ENCODE assay signal across 8 cellular contexts in the genomic region with DNA sequence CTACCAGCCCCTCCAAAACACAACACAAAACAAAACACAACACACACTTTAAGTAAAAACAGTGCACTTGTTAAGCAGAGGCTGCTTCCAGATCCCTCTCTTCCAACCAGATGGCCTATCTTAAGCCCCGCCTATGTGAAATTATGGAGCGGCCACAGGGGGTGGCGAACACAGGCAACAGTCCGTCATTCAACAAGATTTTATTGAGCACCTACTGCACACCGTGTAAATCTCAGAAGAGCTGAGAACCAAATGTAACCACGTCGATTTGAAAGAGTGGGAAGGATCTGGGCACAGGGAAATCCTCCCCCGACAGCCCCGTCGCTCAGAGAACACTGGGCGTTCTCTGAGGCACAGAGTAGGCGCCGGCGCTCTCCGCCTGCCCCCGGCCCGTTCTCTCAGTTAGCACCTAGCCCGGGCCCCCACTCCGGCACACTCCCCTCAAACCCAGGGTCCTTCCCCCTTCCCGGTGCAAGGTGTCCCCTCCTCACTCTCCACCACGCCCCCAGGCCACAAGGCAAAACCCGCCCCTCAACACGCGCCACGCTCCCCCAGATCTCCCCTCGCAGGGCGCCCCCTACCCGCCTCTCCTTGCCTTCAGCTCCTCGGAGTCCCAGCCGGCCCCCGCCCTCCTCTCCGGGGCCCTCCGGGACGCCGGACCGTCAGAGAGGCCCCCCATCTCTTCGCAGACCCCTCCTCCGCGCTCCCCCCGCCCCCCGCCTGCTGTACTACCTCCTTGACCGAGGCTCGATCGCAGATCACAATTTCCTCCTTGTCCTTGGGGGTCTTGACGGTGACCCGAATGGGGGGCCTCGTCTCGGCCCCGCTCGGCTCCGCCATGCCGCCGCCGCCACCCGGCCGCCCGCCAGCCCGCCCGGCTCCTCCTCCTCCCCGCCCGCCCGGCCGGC. TPM values are rescaled to one million over a fixed set of nuclear protein-coding genes. Genes with fewer than 3 reads are reported as not detected.
DNase-seq lines count a peak whose midpoint lies in the region; ATAC-seq, FAIRE-seq and TF ChIP-seq lines count a peak whose summit lies in the region.

No MANE protein-coding gene starts in this region.

- H3K9ac ChIP-seq in H1 (replicated peaks in 1 of 4; ENCODE audit: extremely low read depth in 1 of 4, low read depth in 3 of 4, low read length in 3 of 4) = peak overlapping the region in 3 of 4 experiments; percentile 29 to 57 (median 42); a peak in 5 of 7 replicates

- no peak overlapping the region for H3K4ac ChIP-seq in H1 (replicated peaks; ENCODE audit: insufficient read length, low read depth, low read length)

- no peaks in the 10 kb centered on the region for H3K27me3 ChIP-seq in H1 (replicated peaks in 1 of 4; ENCODE audit: control insufficient read depth in 3 of 4, extremely low read depth in 1 of 4, insufficient read depth in 3 of 4, low read length in 3 of 4)

- no peak overlapping the region for H2BK15ac ChIP-seq in H1 (ENCODE audit: low read length)

- peak overlapping the region; percentile 11; the same call in 1 of the 2 replicates for H2AFZ ChIP-seq in H1 (ENCODE audit: low read length)

- peak in 1 of 2 experiments; percentile 35; a peak in 2 of 4 replicates for TF ChIP-seq RAD21 in H1 (IDR thresholded peaks at IDR 0.05 in 1 of 2, conservative IDR thresholded peaks at IDR 0.05 in 1 of 2; ENCODE audit: low read depth in 2 of 2, low read length in 2 of 2)

- peak overlapping the region; percentile 49 for H4K91ac ChIP-seq in H1 (replicated peaks; ENCODE audit: insufficient read length, low read length)

- WGBS in H1 (ENCODE audit: extremely low coverage in 1 of 2, insufficient coverage in 1 of 2, insufficient read length in 1 of 2, insufficient replicate concordance in 2 of 2, low coverage in 1 of 2, low lambda C conversion rate in 2 of 2, missing lambda C conversion rate in 1 of 2), 2 experiments = 1% methylated on average over 24 of the region's 63 CpGs; no CpG with 5 or more reads in 1 of the 2 experiments

- POLR2A ChIA-PET in H1 (lab: Charles Lee; ENCODE audit: partially characterized antibody) = interaction anchor here (0.7 to 3.7 kb wide), 18 partner anchors 10 to 194 kb away, joined by 3 to 37 read pairs (median 4); partner anchors contain the start of genes ARHGEF2, KHDC4, MEX3A and RAB25

- H2BK5ac ChIP-seq in H1 (ENCODE audit: low read depth, low read length) = peak overlapping the region; percentile 66; the same call in 1 of the 2 replicates

- peak; percentile 44 to 65 (median 48); a peak in 3 of 4 replicates for TF ChIP-seq CTCF in H1 (IDR thresholded peaks at IDR 0.05; ENCODE audit: control extremely low read depth in 1 of 3, insufficient read depth in 1 of 3, low read depth in 1 of 3, low read length in 3 of 3)

- H4K8ac ChIP-seq in H1 (ENCODE audit: extremely low read depth, insufficient read depth, low read length) = peak overlapping the region; percentile 58

- peaks cover 14 to 24% (median 20%) of the 10 kb centered on the region in 4 experiments; a peak in 7 of 8 replicates for H3K36me3 ChIP-seq in H1 (ENCODE audit: control insufficient read depth in 2 of 4, insufficient read depth in 4 of 4, low read length in 3 of 4)

- H3K4me1 ChIP-seq in H1 (replicated peaks in 1 of 4; ENCODE audit: control insufficient read depth in 3 of 4, insufficient read depth in 4 of 4, low read length in 3 of 4) = peaks cover 0 to 6% (median 0%) of the 10 kb centered on the region in 4 experiments; a peak in 2 of 7 replicates

- no peaks in the 10 kb centered on the region for H3K9me3 ChIP-seq in H1 (ENCODE audit: insufficient read depth in 2 of 2, low read depth in 1 of 2, low read length in 1 of 2)

- no peak for TF ChIP-seq EP300 in H1 (IDR thresholded peaks at IDR 0.05; ENCODE audit: borderline replicate concordance in 1 of 2, low read depth in 2 of 2, low read length in 2 of 2)

- no peak overlapping the region for H3K23ac ChIP-seq in H1 (ENCODE audit: insufficient read length)

- H3K4me2 ChIP-seq in H1 (ENCODE audit: insufficient read depth in 1 of 2, low read depth in 2 of 2, low read length in 2 of 2) = peak overlapping the region; percentile 57 to 71

- no peak overlapping the region for H2BK120ac ChIP-seq in H1 (replicated peaks; ENCODE audit: low read depth, low read length)

- H3K27ac ChIP-seq in H1 (ENCODE audit: low read depth, low read length) = no peak overlapping the region

- H3K14ac ChIP-seq in H1 (ENCODE audit: insufficient read length) = no peak overlapping the region

- CTCF ChIA-PET in H1 (lab: Charles Lee; ENCODE audit: partially characterized antibody) = interaction anchor here (0.7 to 12.9 kb wide), 21 partner anchors 10 to 394 kb away, joined by 3 to 139 read pairs (median 4); partner anchors contain the start of gene SSR2

- peaks cover 0 to 28% of the 10 kb centered on the region in 2 experiments; a peak in 3 of 4 replicates for H3K79me2 ChIP-seq in H1 (ENCODE audit: control insufficient read depth in 1 of 2, insufficient read depth in 2 of 2, low read length in 2 of 2)

- DNase-seq in COLO668 (lab: John Stamatoyannopoulos, UW; ENCODE audit: unreplicated experiment) = peak; percentile 60
- peak; percentile 63 for DNase-seq in NCI-H82 treated with DMSO at 0.1 percent for 48 hours (lab: John Stamatoyannopoulos, UW; ENCODE audit: unreplicated experiment)
- DNase-seq in activated CD8-positive, alpha-beta memory T cell treated with anti-CD3 and anti-CD28 coated beads for 48 hours (ENCODE audit: low read depth in 2 of 3, low spot score in 2 of 3) = peak; percentile 38 to 44 (median 44)
- DNase-seq in H1 (ENCODE audit: low read depth in 1 of 2, low spot score in 2 of 2) = peak in 1 of 2 experiments; percentile 94
- DNase-seq in middle frontal gyrus (ENCODE audit: extremely low spot score, low spot score) = peak; percentile 4
- peak; percentile 47 to 55 for DNase-seq in stimulated activated CD8-positive, alpha-beta memory T cell treated with anti-CD3 and anti-CD28 coated beads, Interleukin-15, amount 100 ng/mL, for 48 hours (ENCODE audit: low read depth in 2 of 2)

- H3K4me3 ChIP-seq in H1 (ENCODE audit: extremely low read depth in 1 of 4, insufficient read depth in 2 of 4, low read depth in 3 of 4, low read length in 4 of 4) = peak overlapping the region; percentile 80 to 97 (median 94)

- peak overlapping the region; percentile 7 for H3K56ac ChIP-seq in H1 (replicated peaks; ENCODE audit: insufficient read length, low read depth, low read length)

- no peak overlapping the region for H2AK5ac ChIP-seq in H1 (ENCODE audit: low read depth, low read length)

- H3K23me2 ChIP-seq in H1 (ENCODE audit: low read depth, low read length) = peaks cover 14% of the 10 kb centered on the region

- H2BK12ac ChIP-seq in H1 (ENCODE audit: low read depth, low read length) = no peak overlapping the region

- H3K79me1 ChIP-seq in H1 (ENCODE audit: low read depth, low read length) = peaks cover 3% of the 10 kb centered on the region

- peak; percentile 20 for ATAC-seq in HG02678 (IDR thresholded peaks at IDR 0.05; ENCODE audit: unreplicated experiment)
- ATAC-seq in GM21528 (IDR thresholded peaks at IDR 0.05; ENCODE audit: low FRiP score, unreplicated experiment) = no peak

- peaks cover 2% of the 10 kb centered on the region in 2 experiments for H4K20me1 ChIP-seq in H1 (replicated peaks in 1 of 2; ENCODE audit: control insufficient read depth in 1 of 2, insufficient read depth in 2 of 2, low read length in 2 of 2)

- FAIRE-seq in H1 (lab: Jason Lieb, UNC) = no peak

- H4K5ac ChIP-seq in H1 (ENCODE audit: insufficient read length, low read depth, low read length) = no peak overlapping the region

- H2BK20ac ChIP-seq in H1 (ENCODE audit: low read length) = no peak overlapping the region

- TF ChIP-seq POLR2A in H1 (IDR thresholded peaks at IDR 0.05; ENCODE audit: control extremely low read depth in 1 of 2, low read depth in 2 of 2, low read length in 2 of 2) = peak in 1 of 2 experiments; percentile 21; a peak in 1 of 3 replicates

- H3K18ac ChIP-seq in H1 (ENCODE audit: extremely low read depth, low read length) = peak overlapping the region; percentile 68; the same call in 1 of the 2 replicates

RNA-seq across cellular contexts. Expression of gene UBQLN4, which starts 0.5 kb away (rescaled TPM):
- total RNA-seq in H1 (2021; fragmentation: NEBNext Ultra II Directional; extraction: Animal tissue kit (Norgen Biotek cat#: 25700)) = 37.7 and 39.8 TPM in 2 replicates
- 47.8 and 52.0 TPM in 2 replicates for polyA plus RNA-seq in H1 (2011; rRNA removed)
- polyA plus RNA-seq in H1 (2011; cell fraction: cytosol; rRNA removed) = 40.8 TPM
- polyA plus RNA-seq in H1 (2011; cell fraction: nucleus; rRNA removed) = 76.1 TPM
- polyA plus RNA-seq in H1 (2012, experiment 1 of 2) = 42.4 to 49.0 TPM (median 44.7 TPM) in 4 replicates
- 40.6 TPM for polyA plus RNA-seq in H1 (2012, experiment 2 of 2)
- 26.1 TPM for polyA plus RNA-seq in H1 (2013, experiment 1 of 2)
- 26.7 TPM for polyA plus RNA-seq in H1 (2013, experiment 2 of 2)
- polyA minus RNA-seq in H1 (2011; rRNA and poly(A)+ RNA removed) = 48.9 and 53.6 TPM in 2 replicates
- polyA minus RNA-seq in H1 (2011; cell fraction: cytosol; rRNA and poly(A)+ RNA removed) = 31.0 TPM
- 29.2 TPM for polyA minus RNA-seq in H1 (2011; cell fraction: nucleus; rRNA and poly(A)+ RNA removed)

RNA-seq across cellular contexts. Expression of gene LAMTOR2, which starts 1.5 kb away (rescaled TPM):
- total RNA-seq in H1 (2021; fragmentation: NEBNext Ultra II Directional; extraction: Animal tissue kit (Norgen Biotek cat#: 25700)) = 50.5 and 54.7 TPM in 2 replicates
- 122 and 131 TPM in 2 replicates for polyA plus RNA-seq in H1 (2011; rRNA removed)
- polyA plus RNA-seq in H1 (2011; cell fraction: cytosol; rRNA removed) = 109 TPM
- polyA plus RNA-seq in H1 (2011; cell fraction: nucleus; rRNA removed) = 74.9 TPM
- 77.2 to 105 TPM (median 92.7 TPM) in 4 replicates for polyA plus RNA-seq in H1 (2012, experiment 1 of 2)
- 70.5 TPM for polyA plus RNA-seq in H1 (2012, experiment 2 of 2)
- 63.5 TPM for polyA plus RNA-seq in H1 (2013, experiment 1 of 2)
- polyA plus RNA-seq in H1 (2013, experiment 2 of 2) = 69.2 TPM
- polyA minus RNA-seq in H1 (2011; rRNA and poly(A)+ RNA removed) = 18.2 and 23.3 TPM in 2 replicates
- 14.1 TPM for polyA minus RNA-seq in H1 (2011; cell fraction: cytosol; rRNA and poly(A)+ RNA removed)
- 22.4 TPM for polyA minus RNA-seq in H1 (2011; cell fraction: nucleus; rRNA and poly(A)+ RNA removed)

RNA-seq across cellular contexts. Expression of gene RAB25, which starts 7.8 kb away (rescaled TPM):
- 34.8 and 38.5 TPM in 2 replicates for total RNA-seq in H1 (2021; fragmentation: NEBNext Ultra II Directional; extraction: Animal tissue kit (Norgen Biotek cat#: 25700))
- 98.2 and 117 TPM in 2 replicates for polyA plus RNA-seq in H1 (2011; rRNA removed)
- polyA plus RNA-seq in H1 (2011; cell fraction: cytosol; rRNA removed) = 110 TPM
- polyA plus RNA-seq in H1 (2011; cell fraction: nucleus; rRNA removed) = 61.3 TPM
- 66.9 to 78.3 TPM (median 74.1 TPM) in 4 replicates for polyA plus RNA-seq in H1 (2012, experiment 1 of 2)
- 91.5 TPM for polyA plus RNA-seq in H1 (2012, experiment 2 of 2)
- 48.0 TPM for polyA plus RNA-seq in H1 (2013, experiment 1 of 2)
- 50.7 TPM for polyA plus RNA-seq in H1 (2013, experiment 2 of 2)
- polyA minus RNA-seq in H1 (2011; rRNA and poly(A)+ RNA removed) = 50.6 and 52.5 TPM in 2 replicates
- polyA minus RNA-seq in H1 (2011; cell fraction: cytosol; rRNA and poly(A)+ RNA removed) = 24.8 TPM
- 19.2 TPM for polyA minus RNA-seq in H1 (2011; cell fraction: nucleus; rRNA and poly(A)+ RNA removed)

RNA-seq across cellular contexts. Expression of gene MEX3A, which starts 29.1 kb away (rescaled TPM):
- 52.4 and 54.7 TPM in 2 replicates for total RNA-seq in H1 (2021; fragmentation: NEBNext Ultra II Directional; extraction: Animal tissue kit (Norgen Biotek cat#: 25700))
- 34.1 and 43.5 TPM in 2 replicates for polyA plus RNA-seq in H1 (2011; rRNA removed)
- 30.7 TPM for polyA plus RNA-seq in H1 (2011; cell fraction: cytosol; rRNA removed)
- polyA plus RNA-seq in H1 (2011; cell fraction: nucleus; rRNA removed) = 122 TPM
- 42.2 to 51.4 TPM (median 46.7 TPM) in 4 replicates for polyA plus RNA-seq in H1 (2012, experiment 1 of 2)
- 37.7 TPM for polyA plus RNA-seq in H1 (2012, experiment 2 of 2)
- 50.4 TPM for polyA plus RNA-seq in H1 (2013, experiment 1 of 2)
- polyA plus RNA-seq in H1 (2013, experiment 2 of 2) = 45.1 TPM
- polyA minus RNA-seq in H1 (2011; rRNA and poly(A)+ RNA removed) = 43.0 and 47.3 TPM in 2 replicates
- 55.2 TPM for polyA minus RNA-seq in H1 (2011; cell fraction: cytosol; rRNA and poly(A)+ RNA removed)
- 107 TPM for polyA minus RNA-seq in H1 (2011; cell fraction: nucleus; rRNA and poly(A)+ RNA removed)

RNA-seq across cellular contexts. Expression of gene SSR2, which starts 32.4 kb away (rescaled TPM):
- 190 and 196 TPM in 2 replicates for total RNA-seq in H1 (2021; fragmentation: NEBNext Ultra II Directional; extraction: Animal tissue kit (Norgen Biotek cat#: 25700))
- polyA plus RNA-seq in H1 (2011; rRNA removed) = 411 and 648 TPM in 2 replicates
- polyA plus RNA-seq in H1 (2011; cell fraction: cytosol; rRNA removed) = 513 TPM
- 240 TPM for polyA plus RNA-seq in H1 (2011; cell fraction: nucleus; rRNA removed)
- 232 to 248 TPM (median 244 TPM) in 4 replicates for polyA plus RNA-seq in H1 (2012, experiment 1 of 2)
- 448 TPM for polyA plus RNA-seq in H1 (2012, experiment 2 of 2)
- polyA plus RNA-seq in H1 (2013, experiment 1 of 2) = 408 TPM
- 481 TPM for polyA plus RNA-seq in H1 (2013, experiment 2 of 2)
- 282 and 428 TPM in 2 replicates for polyA minus RNA-seq in H1 (2011; rRNA and poly(A)+ RNA removed)
- polyA minus RNA-seq in H1 (2011; cell fraction: cytosol; rRNA and poly(A)+ RNA removed) = 95.5 TPM
- 85.3 TPM for polyA minus RNA-seq in H1 (2011; cell fraction: nucleus; rRNA and poly(A)+ RNA removed)
